In the genomic region with DNA sequence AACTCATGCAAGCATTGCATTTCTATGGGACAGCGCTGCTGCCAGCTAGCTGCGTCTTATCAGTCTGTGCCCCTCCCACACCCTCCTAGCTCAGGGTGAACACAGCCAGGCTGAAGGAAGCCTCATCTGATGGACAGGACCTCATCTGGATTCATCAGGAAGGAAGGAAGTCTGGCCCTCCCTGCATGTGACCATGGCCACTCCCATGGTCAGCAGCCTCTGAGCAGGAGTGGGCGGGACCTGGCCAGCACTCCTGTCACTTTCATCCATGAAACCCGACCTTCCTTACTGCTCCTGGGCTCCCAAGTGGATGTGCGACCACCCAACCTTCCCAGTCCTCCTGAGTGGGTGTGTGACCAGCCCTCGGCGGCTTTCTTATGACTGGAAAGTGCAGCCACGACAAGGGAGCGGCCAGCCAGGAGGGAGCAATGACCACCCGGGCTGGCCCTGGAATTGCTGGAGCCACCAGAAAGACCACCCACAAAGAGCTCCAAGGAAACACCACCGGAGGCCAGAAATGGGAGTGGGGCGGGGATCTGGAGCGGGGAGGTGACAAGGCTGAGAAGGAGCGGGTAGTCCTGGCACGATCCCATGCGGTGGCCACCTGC, we compare ENCODE assay signal across 1 cellular context.
TF ChIP-seq lines count a peak whose summit lies in the region.

No MANE protein-coding gene starts in this region.

TF ChIP-seq in HepG2, 621 proteins besides CTCF, POLR2A, EP300 and RAD21 (continued from another document and continues in another):
- TF ChIP-seq ARID4A (CRISPR knock-in tag; IDR thresholded peaks at IDR 0.05; ENCODE audit: borderline replicate concordance) = 0 out of 2 replicates have a peak, but pooled peaks have one; percentile 11
- TF ChIP-seq ZBTB38 (CRISPR knock-in tag; IDR thresholded peaks at IDR 0.05) = no peak
- peak; percentile 67; the same call in 1 of the 2 replicates for TF ChIP-seq ZNF296 (CRISPR knock-in tag; conservative IDR thresholded peaks at IDR 0.05)
- TF ChIP-seq MLXIP (CRISPR knock-in tag; IDR thresholded peaks at IDR 0.05; ENCODE audit: borderline replicate concordance) = no peak
- TF ChIP-seq, protein P1, sequence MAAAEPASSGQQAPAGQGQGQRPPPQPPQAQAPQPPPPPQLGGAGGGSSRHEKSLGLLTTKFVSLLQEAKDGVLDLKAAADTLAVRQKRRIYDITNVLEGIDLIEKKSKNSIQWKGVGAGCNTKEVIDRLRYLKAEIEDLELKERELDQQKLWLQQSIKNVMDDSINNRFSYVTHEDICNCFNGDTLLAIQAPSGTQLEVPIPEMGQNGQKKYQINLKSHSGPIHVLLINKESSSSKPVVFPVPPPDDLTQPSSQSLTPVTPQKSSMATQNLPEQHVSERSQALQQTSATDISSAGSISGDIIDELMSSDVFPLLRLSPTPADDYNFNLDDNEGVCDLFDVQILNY (CRISPR knock-in tag; conservative IDR thresholded peaks at IDR 0.05) = no peak
- TF ChIP-seq ZNF44 (CRISPR knock-in tag; IDR thresholded peaks at IDR 0.05) = no peak
- TF ChIP-seq PRDM4 (CRISPR knock-in tag; IDR thresholded peaks at IDR 0.05; ENCODE audit: borderline replicate concordance) = no peak
- TF ChIP-seq, protein P2, sequence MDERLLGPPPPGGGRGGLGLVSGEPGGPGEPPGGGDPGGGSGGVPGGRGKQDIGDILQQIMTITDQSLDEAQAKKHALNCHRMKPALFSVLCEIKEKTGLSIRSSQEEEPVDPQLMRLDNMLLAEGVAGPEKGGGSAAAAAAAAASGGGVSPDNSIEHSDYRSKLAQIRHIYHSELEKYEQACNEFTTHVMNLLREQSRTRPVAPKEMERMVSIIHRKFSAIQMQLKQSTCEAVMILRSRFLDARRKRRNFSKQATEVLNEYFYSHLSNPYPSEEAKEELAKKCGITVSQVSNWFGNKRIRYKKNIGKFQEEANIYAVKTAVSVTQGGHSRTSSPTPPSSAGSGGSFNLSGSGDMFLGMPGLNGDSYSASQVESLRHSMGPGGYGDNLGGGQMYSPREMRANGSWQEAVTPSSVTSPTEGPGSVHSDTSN (CRISPR knock-in tag; IDR thresholded peaks at IDR 0.05) = no peak
- no peak for TF ChIP-seq PLRG1 (conservative IDR thresholded peaks at IDR 0.05)
- no peak for TF ChIP-seq ZFP82 (CRISPR knock-in tag; IDR thresholded peaks at IDR 0.05; ENCODE audit: borderline replicate concordance)
- no peak for TF ChIP-seq FOXO1 (CRISPR knock-in tag; IDR thresholded peaks at IDR 0.05)
- TF ChIP-seq SSRP1 (CRISPR knock-in tag; IDR thresholded peaks at IDR 0.05) = no peak
- TF ChIP-seq PCBP2 (optimal IDR thresholded peaks at IDR 0.05; ENCODE audit: low read depth, low read length, poor library complexity, severe bottlenecking) = no peak
- TF ChIP-seq NFE2L2 (IDR thresholded peaks at IDR 0.05; ENCODE audit: low read length) = no peak
- TF ChIP-seq MBD4 (IDR thresholded peaks at IDR 0.05; ENCODE audit: borderline replicate concordance, low read length) = no peak
- TF ChIP-seq ZNF335 (CRISPR knock-in tag; IDR thresholded peaks at IDR 0.05) = no peak
- TF ChIP-seq ARNT (IDR thresholded peaks at IDR 0.05) = no peak
- TF ChIP-seq CEBPB (IDR thresholded peaks at IDR 0.05; ENCODE audit: borderline replicate concordance, low read depth, low read length) = no peak
- no peak for TF ChIP-seq PAXIP1 (CRISPR knock-in tag; conservative IDR thresholded peaks at IDR 0.05)
- no peak for TF ChIP-seq ZNF747 (CRISPR knock-in tag; IDR thresholded peaks at IDR 0.05; ENCODE audit: borderline replicate concordance)
- no peak for TF ChIP-seq CBX1 (IDR thresholded peaks at IDR 0.05; ENCODE audit: low read depth)
- TF ChIP-seq NR2C2 (CRISPR knock-in tag; IDR thresholded peaks at IDR 0.05; ENCODE audit: borderline replicate concordance) = no peak
- no peak for TF ChIP-seq TGIF2 (CRISPR knock-in tag; IDR thresholded peaks at IDR 0.05)
- TF ChIP-seq SRY (CRISPR knock-in tag; IDR thresholded peaks at IDR 0.05) = no peak
- TF ChIP-seq ZNF710 (CRISPR knock-in tag; IDR thresholded peaks at IDR 0.05; ENCODE audit: borderline replicate concordance) = 0 out of 2 replicates have a peak, but pooled peaks have one; percentile 23
- TF ChIP-seq SP5 (CRISPR knock-in tag; IDR thresholded peaks at IDR 0.05; ENCODE audit: borderline replicate concordance, low read depth) = peak; percentile 69
- no peak for TF ChIP-seq ZNF333 (CRISPR knock-in tag; IDR thresholded peaks at IDR 0.05; ENCODE audit: borderline replicate concordance)
- no peak for TF ChIP-seq PRPF4 (IDR thresholded peaks at IDR 0.05; ENCODE audit: low read depth, low read length, poor library complexity, severe bottlenecking)
- peak; percentile 36; the same call in 1 of the 2 replicates for TF ChIP-seq ZMYM4 (CRISPR knock-in tag; IDR thresholded peaks at IDR 0.05)
- no peak for TF ChIP-seq IRX3 (CRISPR knock-in tag; IDR thresholded peaks at IDR 0.05; ENCODE audit: borderline replicate concordance, low read depth)
- no peak for TF ChIP-seq HMG20B (CRISPR knock-in tag; conservative IDR thresholded peaks at IDR 0.05)
- TF ChIP-seq RFX3 (CRISPR knock-in tag; IDR thresholded peaks at IDR 0.05) = no peak
- no peak for TF ChIP-seq NFE2 (CRISPR knock-in tag; IDR thresholded peaks at IDR 0.05)
- TF ChIP-seq HNF4G (IDR thresholded peaks at IDR 0.05; ENCODE audit: borderline replicate concordance, low read depth, low read length) = no peak
- TF ChIP-seq HNF4G (CRISPR knock-in tag; IDR thresholded peaks at IDR 0.05; ENCODE audit: borderline replicate concordance, low read depth) = no peak
- TF ChIP-seq, protein P3, sequence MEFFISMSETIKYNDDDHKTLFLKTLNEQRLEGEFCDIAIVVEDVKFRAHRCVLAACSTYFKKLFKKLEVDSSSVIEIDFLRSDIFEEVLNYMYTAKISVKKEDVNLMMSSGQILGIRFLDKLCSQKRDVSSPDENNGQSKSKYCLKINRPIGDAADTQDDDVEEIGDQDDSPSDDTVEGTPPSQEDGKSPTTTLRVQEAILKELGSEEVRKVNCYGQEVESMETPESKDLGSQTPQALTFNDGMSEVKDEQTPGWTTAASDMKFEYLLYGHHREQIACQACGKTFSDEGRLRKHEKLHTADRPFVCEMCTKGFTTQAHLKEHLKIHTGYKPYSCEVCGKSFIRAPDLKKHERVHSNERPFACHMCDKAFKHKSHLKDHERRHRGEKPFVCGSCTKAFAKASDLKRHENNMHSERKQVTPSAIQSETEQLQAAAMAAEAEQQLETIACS (CRISPR knock-in tag; IDR thresholded peaks at IDR 0.05) = no peak
- TF ChIP-seq MAFF (IDR thresholded peaks at IDR 0.05; ENCODE audit: low read depth, low read length) = no peak
